13 cellular contexts compared by ENCODE assay signal in genomic region chr12:806116-806805, GRCh38. TPM values are rescaled to one million over a fixed set of nuclear protein-coding genes. Genes with fewer than 3 reads are reported as not detected.
A peak's percentile ranks its signal among the peaks of the same experiment; 100 is the strongest.
DNase-seq lines count a peak whose midpoint lies in the region; ATAC-seq, FAIRE-seq and TF ChIP-seq lines count a peak whose summit lies in the region.
"Had no signal": no experiment of that assay in that cellular context is flagged by ENCODE, and none has a peak within 500 bp of the region (broad histone marks: within the 10 kb centered on the region; RNA-seq: fewer than 3 reads in every experiment).

No MANE protein-coding gene starts in this region.

- H3K9me3 ChIP-seq in OCI-LY3 (ENCODE audit: insufficient read depth, low read length) (no peaks in the 10 kb centered on the region), pancreas (no peaks in the 10 kb centered on the region)
- H3K9me3 ChIP-seq: adrenal gland, lower lobe of right lung had no signal

- DNase-seq in EL (peak; percentile 60), fibroblast of peridontal ligament (ENCODE audit: extremely low read depth) (peak; percentile 52), pancreas (no peak), NCI-H345 treated with DMSO at 0.1 percent for 48 hours (lab: John Stamatoyannopoulos, UW; ENCODE audit: unreplicated experiment) (no peak), NCI-H146 treated with DMSO at 0.1 percent for 48 hours (lab: John Stamatoyannopoulos, UW; ENCODE audit: unreplicated experiment) (no peak)
- DNase-seq in stimulated activated CD4-positive, alpha-beta T cell treated with anti-CD3 and anti-CD28 coated beads, Interleukin-2, amount 100 ng/mL, for 24 hours, result no peak
- no peak for DNase-seq in effector CD8-positive, alpha-beta T cell (lab: John Stamatoyannopoulos, UW)
- DNase-seq: adrenal gland, DMS53, lower lobe of right lung, NCI-H1092 treated with DMSO at 0.1 percent for 48 hours had no signal

- no peak overlapping the region for H3K9ac ChIP-seq in OCI-LY3 (ENCODE audit: low read length)

- H3K4me3 ChIP-seq in OCI-LY3 (ENCODE audit: low read length) (no peak overlapping the region), pancreas (no peak overlapping the region)
- H3K4me3 ChIP-seq: adrenal gland, lower lobe of right lung had no signal

- no peak overlapping the region for H2AFZ ChIP-seq in OCI-LY3 (ENCODE audit: low read depth, low read length)

- H3K27me3 ChIP-seq in OCI-LY3 (ENCODE audit: low read depth, low read length) (no peaks in the 10 kb centered on the region), pancreas (no peaks in the 10 kb centered on the region)
- H3K27me3 ChIP-seq: adrenal gland had no signal

- peak; percentile 22 to 69 (median 52) for ATAC-seq in pancreas
- ATAC-seq: activated CD4-positive, CD25-positive, alpha-beta regulatory T cell treated with anti-CD3 and anti-CD28 coated beads, Interleukin-2, amount 50 U/mL, for 24 hours had no signal

- peaks cover 91% of the 10 kb centered on the region for H4K20me1 ChIP-seq in OCI-LY3 (ENCODE audit: insufficient read depth, low read length)

- H3K27ac ChIP-seq in OCI-LY3 (ENCODE audit: low read length) (no peak overlapping the region), pancreas (peak overlapping the region in 1 of 4 donors; percentile 27)
- H3K27ac ChIP-seq: lower lobe of right lung had no signal

- TF ChIP-seq CTCF in OCI-LY3 (IDR thresholded peaks at IDR 0.05; ENCODE audit: low read depth, low read length), result no peak
- no peak for TF ChIP-seq CTCF in pancreas (IDR thresholded peaks at IDR 0.05)

- H3K79me2 ChIP-seq in OCI-LY3 (ENCODE audit: low read length), result peaks cover 98% of the 10 kb centered on the region

- WGBS in pancreas, 2 donors, result 66 to 75% methylated on average over 4 of the region's 4 CpGs

- peak overlapping the region; percentile 42; the same call in 1 of the 2 replicates for H3K4me2 ChIP-seq in OCI-LY3 (ENCODE audit: low read length)

- H3K36me3 ChIP-seq in OCI-LY3 (replicated peaks; ENCODE audit: low read depth, low read length) (no peaks in the 10 kb centered on the region), pancreas (no peaks in the 10 kb centered on the region)
- H3K36me3 ChIP-seq: adrenal gland, lower lobe of right lung had no signal

- H3K4me1 ChIP-seq in OCI-LY3 (ENCODE audit: low read length) (peaks cover 73% of the 10 kb centered on the region), pancreas (peaks cover 13 to 20% (median 15%) of the 10 kb centered on the region in 3 donors)

- intact Hi-C loops in pancreas (cut with DNase I), result no loop called here

- FAIRE-seq in pancreas (lab: Jason Lieb, UNC), result peak; percentile 26

RNA-seq across cellular contexts. Expression of gene WNK1, which starts 53.9 kb away (rescaled TPM):
- total RNA-seq in pancreas, result 10 to 100 TPM; 36.8 to 73.9 (median 40.1) TPM
- polyA plus RNA-seq in pancreas, result 10 to 100 TPM; 10.9 to 11.4 TPM

Comparison
In these comparisons a context has a peak if more than half of its experiments do, and no peak if none do; other contexts are left out.
1. DNase-seq: peak in EL (single experiment) and fibroblast of peridontal ligament (single experiment); none in pancreas (0 of 6), NCI-H345 treated with DMSO at 0.1 percent for 48 hours (single experiment), stimulated activated CD4-positive, alpha-beta T cell treated with anti-CD3 and anti-CD28 coated beads, Interleukin-2, amount 100 ng/mL, for 24 hours (0 of 2), NCI-H146 treated with DMSO at 0.1 percent for 48 hours (single experiment) and effector CD8-positive, alpha-beta T cell (single experiment).